15 cellular contexts compared by ENCODE assay signal in genomic region chr2:64963719-64964118, GRCh38. TPM values are rescaled to one million over a fixed set of nuclear protein-coding genes. Genes with fewer than 3 reads are reported as not detected.
DNase-seq lines count a peak whose midpoint lies in the region; FAIRE-seq and TF ChIP-seq lines count a peak whose summit lies in the region.
"Had no signal": no experiment of that assay in that cellular context is flagged by ENCODE, and none has a peak within 500 bp of the region (broad histone marks: within the 10 kb centered on the region; RNA-seq: fewer than 3 reads in every experiment).

No MANE protein-coding gene starts in this region.

- H3K4me2 ChIP-seq in Loucy (ENCODE audit: low read depth, low read length, poor library complexity, severe bottlenecking), result no peak overlapping the region
- H3K4me2 ChIP-seq: GM23338 had no signal

- H3K27me3 Mint-ChIP-seq in activated T-helper 1 cell treated with anti-CD3 and anti-CD28 coated beads, Interleukin-12 subunit alpha, Interleukin-12 subunit beta, Interleukin-2, Interleukin-4 antibody, amounts not matched to agents 30 ng/mL and 10 ng/mL and 1 ng/mL, durations not matched to agents 14 hours and 24 hours and 36 hours (ENCODE audit: insufficient read depth), result peaks cover 4% of the 10 kb centered on the region

- no peaks in the 10 kb centered on the region for H3K36me3 Mint-ChIP-seq in activated T-helper 1 cell treated with anti-CD3 and anti-CD28 coated beads, Interleukin-12 subunit alpha, Interleukin-12 subunit beta, Interleukin-2, Interleukin-4 antibody, amounts not matched to agents 30 ng/mL and 10 ng/mL and 1 ng/mL, durations not matched to agents 14 hours and 24 hours and 36 hours (ENCODE audit: low read depth)

- no peaks in the 10 kb centered on the region for H4K20me1 ChIP-seq in Loucy (ENCODE audit: insufficient read depth, low read length, poor library complexity, severe bottlenecking)

- H3K36me3 ChIP-seq in Loucy (ENCODE audit: insufficient read depth, low read length) (no peaks in the 10 kb centered on the region), WERI-Rb-1 (no peaks in the 10 kb centered on the region), liver (ENCODE audit: control insufficient read depth in 4 of 4, insufficient read depth in 3 of 4, low read depth in 1 of 4, low read length in 3 of 4) (no peaks in the 10 kb centered on the region)
- H3K36me3 ChIP-seq: SJCRH30 had no signal

- intact Hi-C loops in activated T-helper 1 cell treated with anti-CD3 and anti-CD28 coated beads, Interleukin-12 subunit alpha, Interleukin-12 subunit beta, Interleukin-2, Interleukin-4 antibody, amounts not matched to agents 30 ng/mL and 10 ng/mL and 1 ng/mL, durations not matched to agents 14 hours and 24 hours and 36 hours (cut with micrococcal nuclease), result no loop called here

- no peaks in the 10 kb centered on the region for H3K4me1 Mint-ChIP-seq in activated T-helper 1 cell treated with anti-CD3 and anti-CD28 coated beads, Interleukin-12 subunit alpha, Interleukin-12 subunit beta, Interleukin-2, Interleukin-4 antibody, amounts not matched to agents 30 ng/mL and 10 ng/mL and 1 ng/mL, durations not matched to agents 14 hours and 24 hours and 36 hours (ENCODE audit: low read depth)
- H3K4me1 Mint-ChIP-seq: CD8-positive, alpha-beta memory T cell had no signal

- TF ChIP-seq CTCF in GM10266 (IDR thresholded peaks at IDR 0.05; ENCODE audit: control insufficient read depth, insufficient read depth, low read depth, missing control alignments) (peak; percentile 8), Loucy (conservative IDR thresholded peaks at IDR 0.05; ENCODE audit: low read length) (0 out of 2 replicates have a peak, but pooled peaks have one; percentile 23), WERI-Rb-1 (IDR thresholded peaks at IDR 0.05; ENCODE audit: low read depth, low read length) (peak; percentile 25; the same call in 1 of the 2 replicates), liver (IDR thresholded peaks at IDR 0.05; ENCODE audit: low read depth, low read length, missing input control) (peak; percentile 9)

- H3K9me3 Mint-ChIP-seq in activated T-helper 1 cell treated with anti-CD3 and anti-CD28 coated beads, Interleukin-12 subunit alpha, Interleukin-12 subunit beta, Interleukin-2, Interleukin-4 antibody, amounts not matched to agents 30 ng/mL and 10 ng/mL and 1 ng/mL, durations not matched to agents 14 hours and 24 hours and 36 hours, result no peaks in the 10 kb centered on the region
- H3K9me3 Mint-ChIP-seq: CD8-positive, alpha-beta memory T cell; GM23338 had no signal

- H3K27me3 ChIP-seq in Loucy (ENCODE audit: insufficient read depth, low read length, poor library complexity, severe bottlenecking) (no peaks in the 10 kb centered on the region), WERI-Rb-1 (ENCODE audit: insufficient read depth, low read depth, severe bottlenecking) (no peaks in the 10 kb centered on the region), liver (ENCODE audit: control insufficient read depth in 4 of 4, insufficient read depth in 4 of 4, low read length in 3 of 4) (no peaks in the 10 kb centered on the region)
- H3K27me3 ChIP-seq: SJCRH30 had no signal

- H3K4me1 ChIP-seq in Loucy (ENCODE audit: insufficient read depth, low read length, poor library complexity, severe bottlenecking) (no peaks in the 10 kb centered on the region), liver (ENCODE audit: control insufficient read depth in 4 of 4, insufficient read depth in 4 of 4, low read length in 3 of 4) (peaks cover 8 to 29% (median 24%) of the 10 kb centered on the region in 4 donors)
- H3K4me1 ChIP-seq: SJCRH30 had no signal

- 91% methylated on average over 1 of the region's 1 CpG for WGBS in liver

- no peak overlapping the region for H3K27ac ChIP-seq in WERI-Rb-1
- H3K27ac ChIP-seq in liver (ENCODE audit: low read depth in 1 of 2, low read length in 2 of 2), result no peak overlapping the region
- H3K27ac ChIP-seq: RWPE1, SJCRH30 had no signal

- no peak overlapping the region for H3K27ac Mint-ChIP-seq in activated T-helper 1 cell treated with anti-CD3 and anti-CD28 coated beads, Interleukin-12 subunit alpha, Interleukin-12 subunit beta, Interleukin-2, Interleukin-4 antibody, amounts not matched to agents 30 ng/mL and 10 ng/mL and 1 ng/mL, durations not matched to agents 14 hours and 24 hours and 36 hours
- H3K27ac Mint-ChIP-seq: CD8-positive, alpha-beta memory T cell; GM23338 had no signal

- H3F3A ChIP-seq in Loucy (ENCODE audit: low read depth), result no peaks in the 10 kb centered on the region

- H3K9me3 ChIP-seq in Loucy (ENCODE audit: insufficient read depth, low read depth, low read length) (no peaks in the 10 kb centered on the region), WERI-Rb-1 (ENCODE audit: severe bottlenecking) (no peaks in the 10 kb centered on the region), liver (ENCODE audit: control insufficient read depth in 4 of 4, low read length in 3 of 4) (no peaks in the 10 kb centered on the region)
- H3K9me3 ChIP-seq: SJCRH30 had no signal

- H3K4me3 ChIP-seq in Loucy (ENCODE audit: low read length, poor library complexity, severe bottlenecking), result no peak overlapping the region
- no peak overlapping the region for H3K4me3 ChIP-seq in WERI-Rb-1 (ENCODE audit: low read depth, low read length)
- H3K4me3 ChIP-seq in liver (ENCODE audit: low read depth in 1 of 3, low read length in 3 of 3), result no peak overlapping the region
- H3K4me3 ChIP-seq: GM23338, SJCRH30 had no signal

- H3K9me2 ChIP-seq in Loucy (replicated peaks; ENCODE audit: low read depth, low read length), result no peaks in the 10 kb centered on the region

- no peak overlapping the region for H2AFZ ChIP-seq in Loucy (ENCODE audit: low read length)
- H2AFZ ChIP-seq: GM23338 had no signal

- H3K9ac ChIP-seq in Loucy (ENCODE audit: low read depth, low read length, poor library complexity, severe bottlenecking), result no peak overlapping the region
- no peak overlapping the region for H3K9ac ChIP-seq in liver (ENCODE audit: low read depth in 1 of 2, low read length in 2 of 2)

- H3K4me3 Mint-ChIP-seq in activated T-helper 1 cell treated with anti-CD3 and anti-CD28 coated beads, Interleukin-12 subunit alpha, Interleukin-12 subunit beta, Interleukin-2, Interleukin-4 antibody, amounts not matched to agents 30 ng/mL and 10 ng/mL and 1 ng/mL, durations not matched to agents 14 hours and 24 hours and 36 hours, result no peak overlapping the region
- H3K4me3 Mint-ChIP-seq: CD8-positive, alpha-beta memory T cell; GM23338 had no signal

- DNase-seq in GM10266 (ENCODE audit: extremely low spot score) (no peak), WERI-Rb-1 (no peak), frontal cortex (ENCODE audit: low spot score in 2 of 2) (no peak)
- DNase-seq in activated naive CD4-positive, alpha-beta T cell treated with Interleukin-2 at 50 U/mL for 16 hours, result no peak
- DNase-seq in activated T-helper 1 cell treated with anti-CD3 and anti-CD28 coated beads, Interleukin-12 subunit alpha, Interleukin-12 subunit beta, Interleukin-2, Interleukin-4 antibody, amounts not matched to agents 30 ng/mL and 10 ng/mL and 1 ng/mL, durations not matched to agents 14 hours and 24 hours and 36 hours (ENCODE audit: low spot score), result no peak
- DNase-seq: CD8-positive, alpha-beta memory T cell; KG1; NCI-H1930; NCI-H510A; SJCRH30; SW 1271 had no signal

- TF ChIP-seq RAD21 in liver (IDR thresholded peaks at IDR 0.05), result peak; percentile 57 to 74

- no peaks in the 10 kb centered on the region for H3K79me2 ChIP-seq in Loucy (ENCODE audit: insufficient read depth, low read length)

- no peak for FAIRE-seq in frontal cortex (lab: Jason Lieb, UNC)

TF ChIP-seq in liver, 16 proteins besides CTCF, POLR2A, EP300 and RAD21:
- TF ChIP-seq EGR1 (IDR thresholded peaks at IDR 0.05; ENCODE audit: low read depth in 2 of 2) (no peak), HNF4G (IDR thresholded peaks at IDR 0.05) (no peak), FOXA2 (IDR thresholded peaks at IDR 0.05) (no peak), NR2F2 (IDR thresholded peaks at IDR 0.05) (no peak), YY1 (IDR thresholded peaks at IDR 0.05) (no peak), JUND (IDR thresholded peaks at IDR 0.05) (no peak), FOXA1 (IDR thresholded peaks at IDR 0.05) (no peak), ZBTB33 (IDR thresholded peaks at IDR 0.05) (no peak), RXRA (IDR thresholded peaks at IDR 0.05) (no peak), SP1 (IDR thresholded peaks at IDR 0.05) (no peak), ATF3 (IDR thresholded peaks at IDR 0.05) (no peak), MAX (IDR thresholded peaks at IDR 0.05) (no peak), HNF4A (conservative IDR thresholded peaks at IDR 0.05) (no peak)

RNA-seq across cellular contexts. Expression of gene SLC1A4, which starts 25.5 kb away (rescaled TPM):
- total RNA-seq in liver (10 to 100 TPM in 1 of 2 donors, 1 to 10 TPM in 1; 8.8 to 23.4 TPM), frontal cortex (55.0 TPM)
- polyA plus RNA-seq in liver, result 10 to 100 TPM in 1 of 2 donors, 1 to 10 TPM in 1; 3.4 to 10.5 TPM
- total RNA-seq in activated T-helper 1 cell treated with anti-CD3 and anti-CD28 coated beads, Interleukin-12 subunit alpha, Interleukin-12 subunit beta, Interleukin-2, Interleukin-4 antibody, amounts not matched to agents 30 ng/mL and 10 ng/mL and 1 ng/mL, durations not matched to agents 14 hours and 24 hours and 36 hours, result 14.4 and 15.1 TPM in 2 replicates
